Comparison of ENCODE assay signal across 9 cellular contexts in the genomic region with DNA sequence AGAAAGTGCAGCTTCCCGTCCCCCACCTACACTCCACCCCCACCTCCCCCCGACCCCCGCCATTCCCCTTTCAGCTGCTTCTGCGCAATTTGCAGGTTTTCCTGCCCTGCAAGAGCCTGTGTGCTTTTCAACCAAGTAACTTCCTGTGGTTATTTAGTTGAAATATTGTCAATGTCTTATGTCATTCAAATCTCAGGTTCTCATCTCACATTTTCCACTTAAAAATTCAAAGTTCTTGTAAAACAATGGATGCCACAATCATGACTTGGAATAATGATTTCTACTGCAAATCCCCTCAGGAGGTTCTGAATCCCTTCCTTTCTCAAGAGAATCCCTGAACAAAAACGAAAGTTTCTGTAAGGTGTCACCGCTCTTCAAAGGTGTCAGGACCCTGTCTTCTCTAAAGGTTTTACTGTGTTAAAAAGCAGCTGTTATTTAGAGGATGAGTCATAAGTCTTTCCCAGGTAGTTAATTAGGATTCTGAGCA. TPM values are rescaled to one million over a fixed set of nuclear protein-coding genes. Genes with fewer than 3 reads are reported as not detected.
DNase-seq lines count a peak whose midpoint lies in the region; ATAC-seq, FAIRE-seq and TF ChIP-seq lines count a peak whose summit lies in the region.
"Had no signal": no experiment of that assay in that cellular context is flagged by ENCODE, and none has a peak within 500 bp of the region (broad histone marks: within the 10 kb centered on the region; RNA-seq: fewer than 3 reads in every experiment).

No MANE protein-coding gene starts in this region.

- no peak for ATAC-seq in GM21576 (IDR thresholded peaks at IDR 0.05; ENCODE audit: unreplicated experiment)

- peaks cover 58% of the 10 kb centered on the region for H3F3A ChIP-seq in neural progenitor cell (ENCODE audit: low read depth)

- no peaks in the 10 kb centered on the region for H3K9me3 ChIP-seq in neural progenitor cell (ENCODE audit: low read depth)

- H3K27ac ChIP-seq in RWPE1 (peak overlapping the region; percentile 91), neural progenitor cell (peak overlapping the region; percentile 71)

- H3K4me3 Mint-ChIP-seq in neural progenitor cell = peak overlapping the region; percentile 76

- peaks cover 7% of the 10 kb centered on the region for H3K9me3 Mint-ChIP-seq in neural progenitor cell

- H3K4me2 ChIP-seq in neural progenitor cell = peak overlapping the region; percentile 87

- CTCF ChIA-PET in RWPE1 (lab: Yijun Ruan, JAX) = interaction anchor here (0.7 kb wide), 1 partner anchor 1493 kb away, joined by 3 read pairs; no protein-coding TSS in a partner anchor

- peak overlapping the region; percentile 76 for H3K4me3 ChIP-seq in neural progenitor cell

- peaks cover 8% of the 10 kb centered on the region for H3K4me1 ChIP-seq in neural progenitor cell

- H3K27me3 Mint-ChIP-seq in neural progenitor cell (ENCODE audit: insufficient read depth, low read depth) = peaks cover 30% of the 10 kb centered on the region

- H3K4me1 Mint-ChIP-seq in neural progenitor cell = peaks cover 37% of the 10 kb centered on the region

- no peak for TF ChIP-seq CTCF in RWPE1 (conservative IDR thresholded peaks at IDR 0.05; ENCODE audit: low read depth)
- no peak for TF ChIP-seq CTCF in neural progenitor cell (IDR thresholded peaks at IDR 0.05)

- H3K27me3 ChIP-seq in neural progenitor cell = peaks cover 9% of the 10 kb centered on the region

- H3K36me3 Mint-ChIP-seq in neural progenitor cell = peaks cover 7% of the 10 kb centered on the region

- DNase-seq in GM19239 (ENCODE audit: insufficient read length, low spot score) (no peak), RWPE1 (ENCODE audit: low spot score) (no peak), neural progenitor cell (ENCODE audit: low spot score) (peak; percentile 69), DMS 273 treated with DMSO at 0.1 percent for 48 hours (lab: John Stamatoyannopoulos, UW) (no peak), superior temporal gyrus (ENCODE audit: extremely low spot score) (no peak), NCI-H2171 (lab: John Stamatoyannopoulos, UW) (no peak)
- DNase-seq in central memory CD4-positive, alpha-beta T cell = peak; percentile 67

- H3K27ac Mint-ChIP-seq in neural progenitor cell = peak overlapping the region; percentile 72

- peaks cover 31% of the 10 kb centered on the region for H3K79me2 ChIP-seq in neural progenitor cell (ENCODE audit: low read depth)

- FAIRE-seq in GM19239 (lab: Jason Lieb, UNC) = peak; percentile 82

- H2AFZ ChIP-seq in neural progenitor cell (replicated peaks) = peak overlapping the region; percentile 9

- H3K9ac ChIP-seq in neural progenitor cell = no peak overlapping the region

- H4K20me1 ChIP-seq in neural progenitor cell (ENCODE audit: low read depth) = peaks cover 27% of the 10 kb centered on the region

- POLR2A ChIA-PET in RWPE1 (lab: Yijun Ruan, JAX; ENCODE audit: low non-redundant PET) = no interaction called here

- H3K36me3 ChIP-seq in neural progenitor cell = no peaks in the 10 kb centered on the region

RNA-seq across cellular contexts. Expression of a gene that starts 31.6 kb away (rescaled TPM):
- 41.6 and 53.5 TPM in 2 replicates for total RNA-seq in neural progenitor cell (ENCODE audit: low replicate concordance)

RNA-seq across cellular contexts. Expression of a gene that starts 31.8 kb away (rescaled TPM):
- 5.4 and 7.0 TPM in 2 replicates for total RNA-seq in neural progenitor cell (ENCODE audit: low replicate concordance)

RNA-seq across cellular contexts. Expression of a gene that starts 42.3 kb away (rescaled TPM):
- not detected in 2 replicates for total RNA-seq in neural progenitor cell (ENCODE audit: low replicate concordance)
- total RNA-seq: RPMI7951 had no signal

Comparison
In these comparisons a context has a peak if more than half of its experiments do, and no peak if none do; other contexts are left out.
1. DNase-seq: peak in central memory CD4-positive, alpha-beta T cell (single experiment) and neural progenitor cell (single experiment); none in GM19239 (single experiment), RWPE1 (single experiment), DMS 273 treated with DMSO at 0.1 percent for 48 hours (single experiment), superior temporal gyrus (single experiment) and NCI-H2171 (single experiment).